In the genomic region with DNA sequence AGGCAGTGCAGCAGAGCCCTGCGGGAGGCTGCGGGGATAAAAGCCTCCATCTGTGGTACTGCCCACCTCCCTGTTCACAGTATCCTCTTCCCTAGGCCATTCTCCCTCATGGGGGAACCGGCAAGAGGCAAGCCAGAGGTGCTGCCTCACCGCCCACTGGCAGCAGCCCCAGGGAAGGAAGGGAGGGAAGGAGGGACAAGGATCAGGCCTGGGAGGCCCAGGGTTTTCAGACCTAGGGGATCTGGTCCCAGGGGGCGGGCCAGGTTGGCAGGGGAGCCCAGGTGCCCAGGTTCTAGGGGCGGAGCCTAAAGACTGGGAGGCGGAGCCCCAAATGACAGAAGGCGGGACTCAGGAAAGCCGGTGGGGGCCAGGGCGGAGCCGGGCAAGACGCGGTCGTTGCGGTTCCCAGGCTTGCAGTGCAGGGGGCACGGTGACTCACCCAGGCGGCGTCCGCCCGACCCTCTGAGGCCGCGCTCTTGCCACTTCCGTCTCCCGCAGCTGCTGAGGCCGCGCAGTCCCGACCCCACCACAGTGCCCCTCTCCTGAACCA, we compare ENCODE assay signal across 8 cellular contexts. TPM values are rescaled to one million over a fixed set of nuclear protein-coding genes. Genes with fewer than 3 reads are reported as not detected.
DNase-seq lines count a peak whose midpoint lies in the region; ATAC-seq and TF ChIP-seq lines count a peak whose summit lies in the region.

No MANE protein-coding gene starts in this region.

- no peak for ATAC-seq in naive thymus-derived CD8-positive, alpha-beta T cell
- no peak for ATAC-seq in GM21360 (IDR thresholded peaks at IDR 0.05; ENCODE audit: unreplicated experiment)

- POLR2A ChIA-PET in CD4-positive, alpha-beta memory T cell (lab: Charles Lee; ENCODE audit: partially characterized antibody), result interaction anchor here (0.6 to 3.4 kb wide), 18 partner anchors 11 to 667 kb away, joined by 3 to 67 read pairs (median 10); partner anchors contain the start of genes HSF5, MKS1, MRPS23 and PRR11
- POLR2A ChIA-PET in naive thymus-derived CD8-positive, alpha-beta T cell (lab: Charles Lee), result interaction anchor here (0.6 to 2.7 kb wide), 7 partner anchors 14 to 1432 kb away, joined by 3 to 21 read pairs (median 3); partner anchors contain the start of genes AKAP1, HSF5 and TRIM37

- CTCF ChIA-PET in CD4-positive, alpha-beta memory T cell (lab: Charles Lee; ENCODE audit: partially characterized antibody), result interaction anchor here (1.1 to 2.8 kb wide), 4 partner anchors 29 to 488 kb away, joined by 3 to 40 read pairs (median 16); partner anchors contain the start of gene HSF5

- H3K36me3 Mint-ChIP-seq in CD4-positive, alpha-beta memory T cell, result peaks cover 0 to 22% of the 10 kb centered on the region in 2 donors
- no peaks in the 10 kb centered on the region for H3K36me3 Mint-ChIP-seq in chondrocyte (ENCODE audit: low read depth)
- peaks cover 0 to 5% (median 0%) of the 10 kb centered on the region in 3 donors for H3K36me3 Mint-ChIP-seq in naive thymus-derived CD8-positive, alpha-beta T cell

- H3K27ac Mint-ChIP-seq in CD4-positive, alpha-beta memory T cell, result peak overlapping the region; percentile 90 to 99 (median 97)
- H3K27ac Mint-ChIP-seq in chondrocyte (ENCODE audit: unreplicated experiment), result peak overlapping the region; percentile 99
- peak overlapping the region; percentile 91 to 98 (median 92) for H3K27ac Mint-ChIP-seq in naive thymus-derived CD8-positive, alpha-beta T cell

- peaks cover 51% of the 10 kb centered on the region for H3K4me1 ChIP-seq in CD4-positive, alpha-beta memory T cell (ENCODE audit: insufficient read depth, low read length)
- peaks cover 18% of the 10 kb centered on the region for H3K4me1 ChIP-seq in HUES64 (ENCODE audit: insufficient read depth, low read length)

- H3K27me3 Mint-ChIP-seq in CD4-positive, alpha-beta memory T cell, result peaks cover 0 to 2% of the 10 kb centered on the region in 2 donors
- no peaks in the 10 kb centered on the region for H3K27me3 Mint-ChIP-seq in chondrocyte (ENCODE audit: low read depth)
- no peaks in the 10 kb centered on the region for H3K27me3 Mint-ChIP-seq in naive thymus-derived CD8-positive, alpha-beta T cell

- H3K27ac ChIP-seq in CD4-positive, alpha-beta memory T cell (ENCODE audit: low read depth, low read length), result peak overlapping the region; percentile 65
- peak overlapping the region; percentile 76; the same call in 1 of the 2 replicates for H3K27ac ChIP-seq in HUES64 (ENCODE audit: low read depth, low read length)

- 2% methylated on average over 27 of the region's 27 CpGs for WGBS in HUES64

- no peaks in the 10 kb centered on the region for H3K36me3 ChIP-seq in CD4-positive, alpha-beta memory T cell (ENCODE audit: insufficient read depth, low read length)
- H3K36me3 ChIP-seq in HUES64 (ENCODE audit: insufficient read depth, low read length), result peaks cover 2% of the 10 kb centered on the region

- DNase-seq in CD4-positive, alpha-beta memory T cell, result no peak
- no peak for DNase-seq in chondrocyte (ENCODE audit: low spot score)
- no peak for DNase-seq in naive thymus-derived CD8-positive, alpha-beta T cell
- no peak for DNase-seq in medulla oblongata (ENCODE audit: extremely low spot score)
- no peak for DNase-seq in GDM1 (lab: John Stamatoyannopoulos, UW)
- DNase-seq in NCI-H446 treated with DMSO at 0.1 percent for 48 hours (lab: John Stamatoyannopoulos, UW), result no peak

- peaks cover 0 to 2% (median 0%) of the 10 kb centered on the region in 8 donors for H3K9me3 Mint-ChIP-seq in CD4-positive, alpha-beta memory T cell
- H3K9me3 Mint-ChIP-seq in chondrocyte (ENCODE audit: low read depth), result no peaks in the 10 kb centered on the region
- H3K9me3 Mint-ChIP-seq in naive thymus-derived CD8-positive, alpha-beta T cell, result no peaks in the 10 kb centered on the region

- peaks cover 30 to 59% (median 42%) of the 10 kb centered on the region in 4 donors for H3K4me1 Mint-ChIP-seq in CD4-positive, alpha-beta memory T cell
- H3K4me1 Mint-ChIP-seq in chondrocyte (ENCODE audit: low read depth), result peaks cover 61% of the 10 kb centered on the region
- peaks cover 34 to 57% (median 45%) of the 10 kb centered on the region in 4 donors for H3K4me1 Mint-ChIP-seq in naive thymus-derived CD8-positive, alpha-beta T cell

- peak overlapping the region; percentile 39 for H3K9ac ChIP-seq in HUES64 (ENCODE audit: low read depth, low read length)

- intact Hi-C loops in CD4-positive, alpha-beta memory T cell (cut with micrococcal nuclease), result loop anchor here (1.0 to 10.0 kb wide), 5 partner anchors 590 to 1685 kb away; partner anchors contain the start of genes AKAP1, C17orf67, CLTC and DGKE

- H3K27me3 ChIP-seq in CD4-positive, alpha-beta memory T cell (ENCODE audit: insufficient read depth, low read length), result no peaks in the 10 kb centered on the region
- no peaks in the 10 kb centered on the region for H3K27me3 ChIP-seq in HUES64 (ENCODE audit: insufficient read depth, low read length)

- no peak for TF ChIP-seq CTCF in chondrocyte (IDR thresholded peaks at IDR 0.05)

- H3K4me3 Mint-ChIP-seq in CD4-positive, alpha-beta memory T cell, result peak overlapping the region; percentile 88 to 100 (median 96)
- H3K4me3 Mint-ChIP-seq in chondrocyte (ENCODE audit: unreplicated experiment), result peak overlapping the region; percentile 94
- peak overlapping the region; percentile 77 to 98 (median 96) for H3K4me3 Mint-ChIP-seq in naive thymus-derived CD8-positive, alpha-beta T cell

- peak overlapping the region; percentile 82 to 98 for H3K4me3 ChIP-seq in CD4-positive, alpha-beta memory T cell (ENCODE audit: low read length in 2 of 2)
- peak overlapping the region; percentile 64 for H3K4me3 ChIP-seq in HUES64 (ENCODE audit: low read length)

- no peaks in the 10 kb centered on the region for H3K9me3 ChIP-seq in CD4-positive, alpha-beta memory T cell (ENCODE audit: control insufficient read depth in 1 of 2, low read length in 2 of 2)
- H3K9me3 ChIP-seq in HUES64 (ENCODE audit: insufficient read depth, low read depth, low read length), result no peaks in the 10 kb centered on the region

RNA-seq across cellular contexts. Expression of gene MTMR4, which starts 3.0 kb away (rescaled TPM):
- 10 to 100 TPM; 60.4 to 65.7 TPM for total RNA-seq in CD4-positive, alpha-beta memory T cell
- 10 to 100 TPM; 17.5 to 23.5 TPM for polyA plus RNA-seq in CD4-positive, alpha-beta memory T cell
- 18.9 TPM for polyA plus RNA-seq in HUES64 (2013, experiment 1 of 2)
- polyA plus RNA-seq in HUES64 (2013, experiment 2 of 2), result 19.2 TPM
- total RNA-seq in chondrocyte, result 26.7 to 31.4 TPM (median 30.2 TPM) in 3 replicates
- 10 to 100 TPM; 50.6 to 54.6 TPM for total RNA-seq in naive thymus-derived CD8-positive, alpha-beta T cell
- 10 to 100 TPM; 14.8 to 22.4 (median 16.6) TPM for polyA plus RNA-seq in naive thymus-derived CD8-positive, alpha-beta T cell

RNA-seq across cellular contexts. Expression of gene HSF5, which starts 29.2 kb away (rescaled TPM):
- 1 to 10 TPM; 2.1 to 2.4 TPM for total RNA-seq in CD4-positive, alpha-beta memory T cell
- 1 to 10 TPM in 1 of 2 donors, under 1 TPM in 1; 0.84 to 1.4 TPM for polyA plus RNA-seq in CD4-positive, alpha-beta memory T cell
- not detected for polyA plus RNA-seq in HUES64 (2013, experiment 1 of 2)
- polyA plus RNA-seq in HUES64 (2013, experiment 2 of 2), result not detected
- 0.08 to 0.10 TPM in 2 of 3 replicates, not detected in the other for total RNA-seq in chondrocyte
- total RNA-seq in naive thymus-derived CD8-positive, alpha-beta T cell, result 1 to 10 TPM; 2.9 to 3.0 TPM
- polyA plus RNA-seq in naive thymus-derived CD8-positive, alpha-beta T cell, result 1 to 10 TPM in 1 of 3 donors, under 1 TPM in 2; 0.14 to 1.8 (median 0.73) TPM
